Comparison of ENCODE assay signal across 20 cellular contexts in the genomic region with DNA sequence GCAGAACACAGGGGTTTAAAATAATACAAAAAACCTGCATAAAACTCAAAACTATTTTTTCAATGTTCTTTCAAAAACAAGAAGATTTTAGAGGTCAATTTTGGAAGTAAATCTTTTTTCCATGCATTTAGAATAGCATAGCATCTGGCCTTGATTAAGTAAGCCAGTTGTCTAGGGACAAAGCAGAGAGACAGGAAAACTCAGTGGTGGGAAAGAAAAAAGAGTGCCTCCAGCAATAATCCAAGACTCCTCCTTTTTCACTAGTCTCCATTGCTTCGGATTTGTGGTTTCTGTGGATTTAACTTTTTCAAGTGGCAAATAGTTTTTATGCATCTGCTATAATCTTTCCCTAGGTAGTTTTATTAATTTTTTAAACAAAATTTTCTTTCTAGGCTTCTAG.
"Had no signal": no experiment of that assay in that cellular context is flagged by ENCODE, and none has a peak within 500 bp of the region (broad histone marks: within the 10 kb centered on the region; RNA-seq: fewer than 3 reads in every experiment).

No MANE protein-coding gene starts in this region.

- H3K4me3 ChIP-seq: ascending aorta, colonic mucosa, heart left ventricle, lower lobe of right lung, mucosa of descending colon, stomach, suprapubic skin, tibial nerve had no signal

- DNase-seq: activated CD4-positive, alpha-beta T cell treated with anti-CD3 and anti-CD28 coated beads, Interleukin-2, amount 10 ng/mL, durations not matched to agents 7 days and 5 days; activated CD8-positive, alpha-beta T cell treated with anti-CD3 and anti-CD28 coated beads, Interleukin-2, amount 10 ng/mL, durations not matched to agents 7 days and 5 days; activated gamma-delta T cell; activated naive CD4-positive, alpha-beta T cell treated with anti-CD3 and anti-CD28 coated beads, Interleukin-2, amount 50 U/mL, for 16 hours; activated naive CD8-positive, alpha-beta T cell treated with anti-CD3 and anti-CD28 coated beads, Interleukin-2, amount 50 U/mL, for 24 hours; brain microvascular endothelial cell; colonic mucosa; endodermal cell; heart left ventricle; lower lobe of right lung; mesendoderm; mucosa of descending colon; naive B cell; nucleus accumbens; small intestine; stimulated activated CD4-positive, alpha-beta T cell treated with anti-CD3 and anti-CD28 coated beads, Interleukin-15, amount 100 ng/mL, for 24 hours; stomach had no signal

- FAIRE-seq: small intestine had no signal
